ENCODE assay signal across 24 cellular contexts in the genomic region with DNA sequence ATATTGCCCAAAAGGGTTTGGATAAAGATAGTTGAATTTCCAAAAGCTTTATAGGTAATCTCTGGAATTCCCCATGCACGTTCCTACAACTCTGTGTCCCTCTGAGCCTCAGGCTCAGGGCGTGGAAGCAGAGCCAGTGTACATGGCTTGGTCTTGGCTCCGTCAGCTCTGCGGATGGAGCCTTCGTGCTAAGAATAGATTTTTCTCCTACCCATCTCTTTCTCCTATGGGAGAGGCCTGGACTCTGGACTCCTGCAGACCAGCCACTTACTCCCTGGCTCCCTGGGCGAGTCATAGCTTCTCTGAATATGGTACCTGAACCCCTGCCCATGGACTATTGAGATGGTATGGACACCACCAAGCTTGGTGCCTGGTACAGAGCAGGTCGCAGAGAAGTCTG.
DNase-seq lines count a peak whose midpoint lies in the region; ATAC-seq, FAIRE-seq and TF ChIP-seq lines count a peak whose summit lies in the region.
"Had no signal": no experiment of that assay in that cellular context is flagged by ENCODE, and none has a peak within 500 bp of the region (broad histone marks: within the 10 kb centered on the region; RNA-seq: fewer than 3 reads in every experiment).

No MANE protein-coding gene starts in this region.

- peak; percentile 86 for FAIRE-seq in bronchial epithelial cell (lab: Jason Lieb, UNC)
- no peak for FAIRE-seq in small intestine (lab: Jason Lieb, UNC)
- FAIRE-seq: GM12878, HTR-8/SVneo had no signal

- H3K4me1 ChIP-seq in heart right ventricle (peaks cover 0 to 14% (median 7%) of the 10 kb centered on the region in 9 donors), small intestine (ENCODE audit: control insufficient read depth in 2 of 2, insufficient read depth in 1 of 2, low read depth in 1 of 2, low read length in 1 of 2) (peaks cover 0 to 2% of the 10 kb centered on the region in 2 donors), esophagus muscularis mucosa (peaks cover 0 to 5% (median 0%) of the 10 kb centered on the region in 4 donors)

- TF ChIP-seq CTCF in bronchial epithelial cell (IDR thresholded peaks at IDR 0.05; ENCODE audit: insufficient read depth, low read length, severe bottlenecking) = no peak
- no peak for TF ChIP-seq CTCF in heart right ventricle (IDR thresholded peaks at IDR 0.05)
- no peak for TF ChIP-seq CTCF in esophagus muscularis mucosa (IDR thresholded peaks at IDR 0.05)
- no peak for TF ChIP-seq CTCF in WERI-Rb-1 (IDR thresholded peaks at IDR 0.05; ENCODE audit: low read depth, low read length)
- TF ChIP-seq CTCF in omental fat pad (IDR thresholded peaks at IDR 0.05) = no peak

- no peak for DNase-seq in bronchial epithelial cell (ENCODE audit: low read depth)
- DNase-seq in heart right ventricle = no peak
- DNase-seq in left colon = no peak
- peak; percentile 26 for DNase-seq in small intestine
- no peak for DNase-seq in esophagus muscularis mucosa (ENCODE audit: extremely low spot score)
- DNase-seq in WERI-Rb-1 = no peak
- DNase-seq in omental fat pad (ENCODE audit: low spot score) = no peak
- DNase-seq: ACHN; CD4-positive, alpha-beta memory T cell; DMS 273 treated with DMSO at 0.1 percent for 48 hours; DMS79 treated with DMSO at 0.1 percent for 48 hours; GOT3; HCEC 1CT; MV-4-11; NCI-H1105 treated with DMSO at 0.1 percent for 48 hours; NCI-H1694 treated with DMSO at 0.1 percent for 48 hours; NCI-H2081 treated with DMSO at 0.1 percent for 48 hours; NCI-H2171 treated with DMSO at 0.1 percent for 48 hours; NCI-H526 treated with DMSO at 0.1 percent for 48 hours; SHP77 had no signal

- H3K27me3 ChIP-seq in bronchial epithelial cell (ENCODE audit: control insufficient read depth, insufficient read depth, low read length) (no peaks in the 10 kb centered on the region), heart right ventricle (no peaks in the 10 kb centered on the region), small intestine (ENCODE audit: control insufficient read depth in 2 of 2, insufficient read depth in 2 of 2, low read length in 2 of 2) (no peaks in the 10 kb centered on the region), esophagus muscularis mucosa (no peaks in the 10 kb centered on the region), WERI-Rb-1 (ENCODE audit: insufficient read depth, low read depth, severe bottlenecking) (no peaks in the 10 kb centered on the region)
- H3K27me3 ChIP-seq: BLaER1 had no signal

- peaks cover 2% of the 10 kb centered on the region for H3K36me3 ChIP-seq in bronchial epithelial cell (ENCODE audit: control insufficient read depth, insufficient read depth, low read length)
- peaks cover 0 to 17% (median 0%) of the 10 kb centered on the region in 9 donors for H3K36me3 ChIP-seq in heart right ventricle
- H3K36me3 ChIP-seq in small intestine (ENCODE audit: control insufficient read depth in 2 of 2, insufficient read depth in 2 of 2, low read length in 2 of 2) = no peaks in the 10 kb centered on the region
- H3K36me3 ChIP-seq in esophagus muscularis mucosa = peaks cover under 1 to 10% (median 4%) of the 10 kb centered on the region in 4 donors
- H3K36me3 ChIP-seq in WERI-Rb-1 = no peaks in the 10 kb centered on the region; the same call in 1 of the 2 replicates

- H3K27ac ChIP-seq in heart right ventricle (peak overlapping the region in 3 of 10 donors; percentile 4 to 44 (median 44)), small intestine (ENCODE audit: low read depth in 1 of 2, low read length in 1 of 2) (no peak overlapping the region), esophagus muscularis mucosa (replicated peaks in 1 of 4) (no peak overlapping the region), WERI-Rb-1 (no peak overlapping the region)
- H3K27ac ChIP-seq: BLaER1 had no signal

- H3K4me3 ChIP-seq in bronchial epithelial cell (ENCODE audit: low read depth, low read length) = no peak overlapping the region
- H3K4me3 ChIP-seq in heart right ventricle = no peak overlapping the region
- no peak overlapping the region for H3K4me3 ChIP-seq in small intestine (ENCODE audit: low read depth in 1 of 2, low read length in 2 of 2)
- H3K4me3 ChIP-seq in esophagus muscularis mucosa = no peak overlapping the region
- H3K4me3 ChIP-seq in WERI-Rb-1 (ENCODE audit: low read depth, low read length) = no peak overlapping the region
- H3K4me3 ChIP-seq: BLaER1, GM12878 had no signal

- H3K9me3 ChIP-seq in heart right ventricle = peaks cover 0 to 4% (median 0%) of the 10 kb centered on the region in 11 donors
- no peaks in the 10 kb centered on the region for H3K9me3 ChIP-seq in small intestine (ENCODE audit: control insufficient read depth, low read depth)
- H3K9me3 ChIP-seq in esophagus muscularis mucosa = no peaks in the 10 kb centered on the region
- H3K9me3 ChIP-seq in WERI-Rb-1 (ENCODE audit: severe bottlenecking) = no peaks in the 10 kb centered on the region
- H3K9me3 ChIP-seq: Caco-2 had no signal

- no peak for TF ChIP-seq EP300 in esophagus muscularis mucosa (IDR thresholded peaks at IDR 0.05)

- WGBS in heart right ventricle, 2 donors = 60 to 66% methylated on average over 7 of the region's 7 CpGs
- WGBS in small intestine, 3 donors = 88 to 92% (median 91%) methylated on average over 7 of the region's 7 CpGs
- 96% methylated on average over 7 of the region's 7 CpGs for WGBS in esophagus muscularis mucosa

- ATAC-seq in heart right ventricle = peak; percentile 58 to 94 (median 87)
- ATAC-seq in left colon = peak; percentile 87
- no peak for ATAC-seq in omental fat pad (ENCODE audit: low FRiP score)
- ATAC-seq: GM12878 had no signal

- no peak for TF ChIP-seq POLR2A in esophagus muscularis mucosa (IDR thresholded peaks at IDR 0.05; ENCODE audit: low read depth)

- intact Hi-C loops in heart right ventricle (cut with DNase I) (no loop called here), left colon (cut with DNase I, micrococcal nuclease) (no loop called here), esophagus muscularis mucosa (cut with DNase I) (no loop called here)
